Comparison of ENCODE assay signal across 23 cellular contexts in the genomic region with DNA sequence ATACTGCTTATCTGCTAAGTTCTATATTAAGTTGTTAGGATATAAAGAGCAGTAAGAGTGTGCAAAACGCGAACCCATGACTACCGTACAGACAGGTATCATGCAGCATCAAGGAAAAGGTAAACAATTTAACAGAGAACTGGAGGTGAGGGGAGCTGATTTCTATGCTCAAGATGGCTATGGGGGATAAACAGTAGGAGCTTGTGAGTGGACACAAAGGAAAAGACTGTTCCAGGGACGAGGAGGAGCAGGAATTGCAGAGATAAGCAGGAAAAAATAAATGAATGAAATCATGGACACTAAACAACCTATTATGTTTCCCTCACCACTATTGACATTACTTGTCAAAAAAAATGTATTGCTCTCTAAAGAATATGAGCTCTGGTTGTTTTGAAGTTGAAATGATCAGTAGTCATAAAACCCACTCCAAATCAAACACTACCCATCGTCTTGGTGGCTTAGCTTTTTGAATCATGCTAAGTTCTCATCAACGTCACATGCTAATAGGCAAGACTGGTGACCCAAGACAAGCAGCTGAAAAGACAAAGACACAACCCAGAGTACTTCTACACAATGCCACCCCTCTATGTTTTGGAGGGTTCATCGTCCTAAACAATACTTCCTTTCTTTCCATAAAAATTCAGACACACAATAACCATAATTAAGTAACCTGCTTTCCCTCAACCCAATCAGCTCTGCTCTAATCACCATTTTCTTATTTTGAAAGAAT.
"Had no signal": no experiment of that assay in that cellular context is flagged by ENCODE, and none has a peak within 500 bp of the region (broad histone marks: within the 10 kb centered on the region; RNA-seq: fewer than 3 reads in every experiment).

No MANE protein-coding gene starts in this region.

- H3K27ac ChIP-seq: Peyer's patch, VCaP had no signal

- H3K4me3 ChIP-seq: MG63, Peyer's patch had no signal

- FAIRE-seq: astrocyte had no signal

- H3K36me3 ChIP-seq: MG63, Peyer's patch had no signal

- H3K4me1 ChIP-seq: Peyer's patch had no signal

- ATAC-seq: activated T-cell treated with anti-CD3 and anti-CD28 coated beads, Interleukin-2, amount 50 U/mL, for 4 hours; T-cell had no signal

- H3K9me3 ChIP-seq: MG63, Peyer's patch had no signal

- DNase-seq: activated CD4-positive, alpha-beta memory T cell treated with anti-CD3 and anti-CD28 coated beads for 36 hours; activated CD4-positive, alpha-beta T cell treated with anti-CD3 and anti-CD28 coated beads, Interleukin-2, amount 10 ng/mL, durations not matched to agents 7 days and 5 days; activated CD4-positive, CD25-positive, alpha-beta regulatory T cell; activated CD8-positive, alpha-beta memory T cell treated with anti-CD3 and anti-CD28 coated beads for 24 hours; activated gamma-delta T cell; activated naive CD4-positive, alpha-beta T cell treated with anti-CD3 and anti-CD28 coated beads for 36 hours; activated T-cell treated with anti-CD3 and anti-CD28 coated beads, Interleukin-2, amount 50 U/mL, for 4 hours; amygdala; MG63; NCI-H1105 treated with DMSO at 0.1 percent for 48 hours; NCI-H1436 treated with DMSO at 0.1 percent for 48 hours; NCI-H187; NCI-H2081; NCI-H510A treated with DMSO at 0.1 percent for 48 hours; NCI-H69; NK-92 treated with Interleukin-12 subunit alpha and Interleukin-12 subunit beta, amount 100 ng/mL, for 24 hours; OCI-M1; Peyer's patch; SHP77 treated with DMSO at 0.1 percent for 48 hours; T-cell; T-helper 2 cell had no signal

- H3K27me3 ChIP-seq: MG63, Peyer's patch had no signal
